In the genomic region with DNA sequence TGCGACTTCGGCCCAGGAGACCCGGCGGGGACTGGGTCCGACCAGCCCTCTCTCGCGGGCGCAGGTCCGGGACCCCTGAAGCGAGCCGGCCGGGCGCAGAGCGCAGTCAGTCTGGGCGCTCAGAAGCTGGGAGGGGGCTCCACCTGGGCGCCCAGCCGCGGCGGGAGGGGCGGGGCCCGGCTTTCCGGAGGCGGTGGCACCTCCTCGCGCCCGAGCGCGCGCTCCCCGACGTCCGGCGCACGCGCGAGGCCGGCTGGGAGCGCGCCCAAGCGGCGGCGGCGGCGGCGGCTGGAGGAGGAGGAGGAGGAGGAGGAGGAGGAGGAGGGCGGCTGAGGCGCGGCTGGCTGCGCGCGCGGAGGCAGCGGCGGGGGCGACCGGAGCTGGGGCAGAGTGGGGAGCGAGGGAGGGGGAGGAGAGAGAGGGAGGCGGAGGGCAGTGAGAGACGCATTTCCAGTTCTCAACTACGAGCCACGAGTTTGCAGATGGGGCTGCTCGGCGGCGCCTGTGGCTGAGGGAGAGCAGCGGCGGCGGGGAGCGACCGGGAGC, we compare ENCODE assay signal across 8 cellular contexts. TPM values are rescaled to one million over a fixed set of nuclear protein-coding genes. Genes with fewer than 3 reads are reported as not detected.
DNase-seq lines count a peak whose midpoint lies in the region; ATAC-seq, FAIRE-seq and TF ChIP-seq lines count a peak whose summit lies in the region.

A gene with protein sequence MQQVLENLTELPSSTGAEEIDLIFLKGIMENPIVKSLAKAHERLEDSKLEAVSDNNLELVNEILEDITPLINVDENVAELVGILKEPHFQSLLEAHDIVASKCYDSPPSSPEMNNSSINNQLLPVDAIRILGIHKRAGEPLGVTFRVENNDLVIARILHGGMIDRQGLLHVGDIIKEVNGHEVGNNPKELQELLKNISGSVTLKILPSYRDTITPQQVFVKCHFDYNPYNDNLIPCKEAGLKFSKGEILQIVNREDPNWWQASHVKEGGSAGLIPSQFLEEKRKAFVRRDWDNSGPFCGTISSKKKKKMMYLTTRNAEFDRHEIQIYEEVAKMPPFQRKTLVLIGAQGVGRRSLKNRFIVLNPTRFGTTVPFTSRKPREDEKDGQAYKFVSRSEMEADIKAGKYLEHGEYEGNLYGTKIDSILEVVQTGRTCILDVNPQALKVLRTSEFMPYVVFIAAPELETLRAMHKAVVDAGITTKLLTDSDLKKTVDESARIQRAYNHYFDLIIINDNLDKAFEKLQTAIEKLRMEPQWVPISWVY (plus strand): TSS at position 445 of the 546 bp plus-strand sequence. CDS start 50,216 bp downstream, outside the sequence.

- ATAC-seq in T-cell (replicated peaks in 1 of 4) (peak; percentile 73 to 81 (median 76)), left ventricle myocardium superior (peak; percentile 98), psoas muscle (peak; percentile 88 to 93 (median 90))

- peak; percentile 73 for FAIRE-seq in urothelium cell line (lab: Jason Lieb, UNC)

- H3K9me3 ChIP-seq in HAP-1 (no peaks in the 10 kb centered on the region), MM.1S (replicated peaks; ENCODE audit: insufficient read depth, low read length) (no peaks in the 10 kb centered on the region), psoas muscle (no peaks in the 10 kb centered on the region)

- no peaks in the 10 kb centered on the region for H3K9me3 Mint-ChIP-seq in T-cell

- no peaks in the 10 kb centered on the region for H3K36me3 Mint-ChIP-seq in T-cell

- H3K27me3 ChIP-seq in GM06990 (replicated peaks; ENCODE audit: control insufficient read depth, insufficient read depth, low read length): no peaks in the 10 kb centered on the region; the same call in none of the 2 replicates
- peaks cover 8% of the 10 kb centered on the region for H3K27me3 ChIP-seq in HAP-1 (ENCODE audit: low read depth)
- H3K27me3 ChIP-seq in MM.1S (replicated peaks; ENCODE audit: insufficient read depth, low read length): no peaks in the 10 kb centered on the region
- no peaks in the 10 kb centered on the region for H3K27me3 ChIP-seq in psoas muscle (ENCODE audit: insufficient read depth in 3 of 3, low read length in 2 of 3)

- H3K27ac ChIP-seq in MM.1S (ENCODE audit: low read length): peak within 1 kb of the TSS; percentile 39; the same call in 1 of the 2 replicates
- H3K27ac ChIP-seq in psoas muscle: peak within 1 kb of the TSS; percentile 97

- no peaks in the 10 kb centered on the region for H3K9me2 ChIP-seq in MM.1S (replicated peaks; ENCODE audit: insufficient read depth, low read length)

- no peak for TF ChIP-seq CTCF in GM06990 (IDR thresholded peaks at IDR 0.05; ENCODE audit: insufficient read depth, low read length, poor library complexity, severe bottlenecking)
- TF ChIP-seq CTCF in MM.1S (IDR thresholded peaks at IDR 0.05; ENCODE audit: low read length): no peak
- no peak for TF ChIP-seq CTCF in psoas muscle (IDR thresholded peaks at IDR 0.05)

- POLR2A ChIA-PET in T-cell (lab: Charles Lee): interaction anchor here in 1 of 2 donors (0.6 kb wide), 1 partner anchor 20 kb away, joined by 4 read pairs; no protein-coding TSS in a partner anchor

- H3F3A ChIP-seq in MM.1S (ENCODE audit: insufficient read depth, low read length): 0 out of 2 replicates have a peak, but pooled peaks cover 9% of the 10 kb centered on the region

- H3K4me3 ChIP-seq in GM06990 (replicated peaks; ENCODE audit: low read depth, low read length) (peak within 1 kb of the TSS; percentile 79), HAP-1 (peak within 1 kb of the TSS; percentile 70), MM.1S (ENCODE audit: low read length) (peak within 1 kb of the TSS; percentile 81), psoas muscle (peak within 1 kb of the TSS; percentile 89)

- H3K9ac ChIP-seq in MM.1S (ENCODE audit: low read length): peak within 1 kb of the TSS; percentile 61

- H3K4me2 ChIP-seq in MM.1S (ENCODE audit: low read depth, low read length): peak within 1 kb of the TSS; percentile 94

- CTCF ChIA-PET in T-cell (lab: Charles Lee): interaction anchor here (0.6 to 1.0 kb wide), 2 partner anchors 14 to 31 kb away, joined by 3 read pairs; no protein-coding TSS in a partner anchor

- H3K36me3 ChIP-seq in GM06990 (ENCODE audit: control insufficient read depth, insufficient read depth, low read length) (no peaks in the 10 kb centered on the region), HAP-1 (replicated peaks) (no peaks in the 10 kb centered on the region), MM.1S (replicated peaks; ENCODE audit: insufficient read depth, low read length) (no peaks in the 10 kb centered on the region), psoas muscle (ENCODE audit: insufficient read depth in 1 of 2, low read depth in 1 of 2) (no peaks in the 10 kb centered on the region)

- peaks cover 34 to 42% (median 37%) of the 10 kb centered on the region in 3 donors for H3K4me1 Mint-ChIP-seq in T-cell

- peak within 1 kb of the TSS; percentile 91 for H2AFZ ChIP-seq in MM.1S (ENCODE audit: low read length)

- H3K27ac Mint-ChIP-seq in T-cell: peak within 1 kb of the TSS; percentile 90

- intact Hi-C loops in left ventricle myocardium superior (cut with micrococcal nuclease) (no loop called here), psoas muscle (cut with DNase I) (loop anchor here in 1 of 2 donors (5.0 kb wide), 3 partner anchors 96 to 166 kb away; no protein-coding TSS in a partner anchor)

- in situ Hi-C loops in HAP-1 (cut with MboI; ENCODE audit: low sequenced_read_pairs): no loop called here

- peak within 1 kb of the TSS; percentile 92 to 98 (median 95) for H3K4me3 Mint-ChIP-seq in T-cell

- WGBS in psoas muscle, 3 donors: 0 to 1% (median 0%) methylated on average over 21 to 59 of the region's 69 CpGs

- no peaks in the 10 kb centered on the region; the same call in 1 of the 2 replicates for H4K20me1 ChIP-seq in MM.1S (ENCODE audit: insufficient read depth, low read length)

- peak; percentile 88 for DNase-seq in GM06990 (ENCODE audit: extremely low read depth, insufficient read length)
- DNase-seq in HAP-1 (ENCODE audit: low spot score in 2 of 2): peak; percentile 73 to 88
- DNase-seq in MM.1S: peak; percentile 87
- DNase-seq in T-cell: peak; percentile 64 to 86 (median 79)
- peak in 48 of 56 donors; percentile 15 to 76 (median 52) for DNase-seq in amygdala (lab: John Stamatoyannopoulos, UW)
- DNase-seq in left ventricle myocardium superior: peak; percentile 84
- DNase-seq in psoas muscle: peak; percentile 78 to 89
- DNase-seq in urothelium cell line (ENCODE audit: low spot score): peak; percentile 90

- peaks cover 16% of the 10 kb centered on the region for H3K4me1 ChIP-seq in HAP-1
- H3K4me1 ChIP-seq in MM.1S (ENCODE audit: low read length): peaks cover 14% of the 10 kb centered on the region; the same call in 1 of the 2 replicates
- peaks cover 23% of the 10 kb centered on the region for H3K4me1 ChIP-seq in psoas muscle

- peaks cover 43% of the 10 kb centered on the region for H3K79me2 ChIP-seq in MM.1S (ENCODE audit: low read length)

- peaks cover 0 to 2% of the 10 kb centered on the region in 2 donors for H3K27me3 Mint-ChIP-seq in T-cell

RNA-seq across cellular contexts. Expression of the gene that starts here (rescaled TPM):
- total RNA-seq in T-cell: 10 to 100 TPM; 26.1 to 60.0 (median 31.0) TPM
- total RNA-seq in left ventricle myocardium superior: 8.3 TPM
- 10 to 100 TPM; 21.5 to 67.4 (median 33.9) TPM for total RNA-seq in psoas muscle
- 10 to 100 TPM in 1 of 3 donors, 1 to 10 TPM in 2; 6.4 to 10.9 (median 7.5) TPM for polyA plus RNA-seq in psoas muscle

Comparison
In these comparisons a context has a peak if more than half of its experiments do, and no peak if none do; other contexts are left out.
1. Peak in every context shown above with its lines: DNase-seq, ATAC-seq, H3K4me3 ChIP-seq and H3K27ac ChIP-seq.